1 cellular context compared by ENCODE assay signal in the genomic region with DNA sequence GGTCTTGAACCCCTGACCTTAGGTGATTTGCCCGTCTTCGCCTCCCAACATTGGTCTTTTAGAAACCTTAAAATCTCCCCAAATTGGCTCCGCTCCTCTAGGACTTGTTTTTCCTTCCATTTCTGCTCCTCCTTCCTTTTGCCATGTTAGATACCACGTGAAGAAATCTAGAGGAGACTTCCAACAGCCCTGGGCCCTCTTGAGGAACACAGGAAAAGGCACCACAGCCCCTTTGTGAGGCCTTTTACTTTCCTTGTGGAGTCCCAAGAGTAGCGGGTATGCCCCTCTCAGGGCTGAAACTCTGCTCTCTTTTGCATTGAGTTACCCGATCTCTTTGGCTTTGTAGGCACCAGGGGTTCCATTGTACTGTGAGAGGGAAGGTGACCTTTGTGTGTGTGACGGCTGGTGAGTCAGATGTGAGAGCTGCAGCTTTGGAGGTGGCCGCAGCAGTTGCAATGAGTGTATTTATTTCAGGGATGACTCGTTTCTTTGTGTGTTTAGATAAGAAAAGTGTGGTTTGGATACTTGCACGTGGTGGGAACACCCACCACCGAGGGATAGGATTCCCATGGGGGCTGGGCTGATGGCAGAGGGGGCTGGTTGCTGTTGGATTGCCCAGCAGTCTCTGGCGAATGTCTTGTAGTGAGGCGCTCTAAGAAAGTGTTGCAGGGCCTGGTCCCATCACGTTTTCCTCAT.
TF ChIP-seq lines count a peak whose summit lies in the region.

No MANE protein-coding gene starts in this region.

TF ChIP-seq in HepG2, 621 proteins besides CTCF, POLR2A, EP300 and RAD21 (continued from another document):
- TF ChIP-seq, protein P1, sequence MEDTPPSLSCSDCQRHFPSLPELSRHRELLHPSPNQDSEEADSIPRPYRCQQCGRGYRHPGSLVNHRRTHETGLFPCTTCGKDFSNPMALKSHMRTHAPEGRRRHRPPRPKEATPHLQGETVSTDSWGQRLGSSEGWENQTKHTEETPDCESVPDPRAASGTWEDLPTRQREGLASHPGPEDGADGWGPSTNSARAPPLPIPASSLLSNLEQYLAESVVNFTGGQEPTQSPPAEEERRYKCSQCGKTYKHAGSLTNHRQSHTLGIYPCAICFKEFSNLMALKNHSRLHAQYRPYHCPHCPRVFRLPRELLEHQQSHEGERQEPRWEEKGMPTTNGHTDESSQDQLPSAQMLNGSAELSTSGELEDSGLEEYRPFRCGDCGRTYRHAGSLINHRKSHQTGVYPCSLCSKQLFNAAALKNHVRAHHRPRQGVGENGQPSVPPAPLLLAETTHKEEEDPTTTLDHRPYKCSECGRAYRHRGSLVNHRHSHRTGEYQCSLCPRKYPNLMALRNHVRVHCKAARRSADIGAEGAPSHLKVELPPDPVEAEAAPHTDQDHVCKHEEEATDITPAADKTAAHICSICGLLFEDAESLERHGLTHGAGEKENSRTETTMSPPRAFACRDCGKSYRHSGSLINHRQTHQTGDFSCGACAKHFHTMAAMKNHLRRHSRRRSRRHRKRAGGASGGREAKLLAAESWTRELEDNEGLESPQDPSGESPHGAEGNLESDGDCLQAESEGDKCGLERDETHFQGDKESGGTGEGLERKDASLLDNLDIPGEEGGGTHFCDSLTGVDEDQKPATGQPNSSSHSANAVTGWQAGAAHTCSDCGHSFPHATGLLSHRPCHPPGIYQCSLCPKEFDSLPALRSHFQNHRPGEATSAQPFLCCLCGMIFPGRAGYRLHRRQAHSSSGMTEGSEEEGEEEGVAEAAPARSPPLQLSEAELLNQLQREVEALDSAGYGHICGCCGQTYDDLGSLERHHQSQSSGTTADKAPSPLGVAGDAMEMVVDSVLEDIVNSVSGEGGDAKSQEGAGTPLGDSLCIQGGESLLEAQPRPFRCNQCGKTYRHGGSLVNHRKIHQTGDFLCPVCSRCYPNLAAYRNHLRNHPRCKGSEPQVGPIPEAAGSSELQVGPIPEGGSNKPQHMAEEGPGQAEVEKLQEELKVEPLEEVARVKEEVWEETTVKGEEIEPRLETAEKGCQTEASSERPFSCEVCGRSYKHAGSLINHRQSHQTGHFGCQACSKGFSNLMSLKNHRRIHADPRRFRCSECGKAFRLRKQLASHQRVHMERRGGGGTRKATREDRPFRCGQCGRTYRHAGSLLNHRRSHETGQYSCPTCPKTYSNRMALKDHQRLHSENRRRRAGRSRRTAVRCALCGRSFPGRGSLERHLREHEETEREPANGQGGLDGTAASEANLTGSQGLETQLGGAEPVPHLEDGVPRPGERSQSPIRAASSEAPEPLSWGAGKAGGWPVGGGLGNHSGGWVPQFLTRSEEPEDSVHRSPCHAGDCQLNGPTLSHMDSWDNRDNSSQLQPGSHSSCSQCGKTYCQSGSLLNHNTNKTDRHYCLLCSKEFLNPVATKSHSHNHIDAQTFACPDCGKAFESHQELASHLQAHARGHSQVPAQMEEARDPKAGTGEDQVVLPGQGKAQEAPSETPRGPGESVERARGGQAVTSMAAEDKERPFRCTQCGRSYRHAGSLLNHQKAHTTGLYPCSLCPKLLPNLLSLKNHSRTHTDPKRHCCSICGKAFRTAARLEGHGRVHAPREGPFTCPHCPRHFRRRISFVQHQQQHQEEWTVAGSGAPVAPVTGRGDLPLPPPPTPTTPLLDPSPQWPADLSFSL (CRISPR knock-in tag; IDR thresholded peaks at IDR 0.05) = peak; percentile 45; the same call in 1 of the 2 replicates
- TF ChIP-seq ZNF644 (CRISPR knock-in tag; IDR thresholded peaks at IDR 0.05; ENCODE audit: low read depth) = peak; percentile 78
TF ChIP-seq in HepG2: peak in this region for 31.
